Comparison of ENCODE assay signal across 8 cellular contexts in genomic region chr17:18960803-18961511, GRCh38. TPM values are rescaled to one million over a fixed set of nuclear protein-coding genes. Genes with fewer than 3 reads are reported as not detected.
DNase-seq lines count a peak whose midpoint lies in the region; ATAC-seq and TF ChIP-seq lines count a peak whose summit lies in the region.

No MANE protein-coding gene starts in this region.

- H3K27me3 ChIP-seq in dorsolateral prefrontal cortex = no peaks in the 10 kb centered on the region

- no peak overlapping the region for H3K4me3 ChIP-seq in dorsolateral prefrontal cortex

- peak; percentile 79 for DNase-seq in DMS 273 (lab: John Stamatoyannopoulos, UW; ENCODE audit: unreplicated experiment)
- no peak for DNase-seq in DMS 273 treated with DMSO at 0.1 percent for 48 hours (lab: John Stamatoyannopoulos, UW)
- DNase-seq in NCI-H748 (lab: John Stamatoyannopoulos, UW; ENCODE audit: unreplicated experiment) = peak; percentile 68
- DNase-seq in activated CD4-positive, alpha-beta T cell treated with anti-CD3 and anti-CD28 coated beads, Interleukin-2, amount 50 U/mL, for 4 hours = peak; percentile 65 to 69
- DNase-seq in dorsolateral prefrontal cortex = peak in 8 of 10 donors; percentile 20 to 72 (median 64)
- peak; percentile 47 for DNase-seq in medulla oblongata (ENCODE audit: extremely low spot score)
- DNase-seq in stimulated activated CD8-positive, alpha-beta memory T cell treated with anti-CD3 and anti-CD28 coated beads, Interleukin-2, amount 100 ng/mL, for 1 hour (ENCODE audit: low read depth in 2 of 2) = peak; percentile 57 to 63

- no peak overlapping the region for H3K27ac ChIP-seq in dorsolateral prefrontal cortex

- TF ChIP-seq CTCF in dorsolateral prefrontal cortex (IDR thresholded peaks at IDR 0.05 in 54 of 56, conservative IDR thresholded peaks at IDR 0.05 in 2 of 56; ENCODE audit: low read depth in 1 of 56, partially characterized antibody in 56 of 56) = peak in 55 of 56 donors; percentile 61 to 92 (median 81)

- intact Hi-C loops in dorsolateral prefrontal cortex (cut with DNase I) = no loop called here

- ATAC-seq in HG02938 (IDR thresholded peaks at IDR 0.05; ENCODE audit: unreplicated experiment) = peak; percentile 64

RNA-seq across cellular contexts. Expression of gene SLC5A10, which starts 9.0 kb away (rescaled TPM):
- total RNA-seq in dorsolateral prefrontal cortex = under 1 TPM in 1 of 120 experiments, not detected in 119; 0.25 TPM

RNA-seq across cellular contexts. Expression of gene FAM83G, which starts 43.6 kb away (rescaled TPM):
- 1 to 10 TPM in 36 of 120 experiments, under 1 TPM in 84; 0.23 to 2.5 (median 0.80) TPM for total RNA-seq in dorsolateral prefrontal cortex
